1 cellular context compared by ENCODE assay signal in genomic region chr10:5446390-5446926, GRCh38.
TF ChIP-seq lines count a peak whose summit lies in the region.

No MANE protein-coding gene starts in this region.

TF ChIP-seq in K562, 482 proteins besides CTCF, POLR2A, EP300 and RAD21 (continued from another document):
- TF ChIP-seq ZNF609 (CRISPR knock-in tag; IDR thresholded peaks at IDR 0.05; ENCODE audit: borderline replicate concordance) (peak; percentile 76; the same call in 1 of the 2 replicates), TSHZ1 (CRISPR knock-in tag; IDR thresholded peaks at IDR 0.05) (no peak; the same call in 1 of the 2 replicates), ZSCAN29 (IDR thresholded peaks at IDR 0.05) (no peak), NR0B1 (IDR thresholded peaks at IDR 0.05; ENCODE audit: partially characterized antibody) (no peak), NR3C1 (CRISPR knock-in tag; IDR thresholded peaks at IDR 0.05) (no peak), RBM39 (optimal IDR thresholded peaks at IDR 0.05; ENCODE audit: low read depth, low read length) (peak; percentile 92), EP400 (IDR thresholded peaks at IDR 0.05) (peak; percentile 81), ZNF175 (CRISPR knock-in tag; IDR thresholded peaks at IDR 0.05; ENCODE audit: low read depth) (no peak), ZFX (CRISPR knock-in tag; IDR thresholded peaks at IDR 0.05) (peak; percentile 71), JUN (IDR thresholded peaks at IDR 0.05; ENCODE audit: borderline replicate concordance, low read depth, low read length) (peak; percentile 10; the same call in 1 of the 2 replicates), JUN (CRISPR knock-in tag; IDR thresholded peaks at IDR 0.05; ENCODE audit: borderline replicate concordance) (no peak), GTF2B (IDR thresholded peaks at IDR 0.05; ENCODE audit: extremely low read depth, insufficient read length) (peak; percentile 41), TCF3 (CRISPR knock-in tag; IDR thresholded peaks at IDR 0.05) (0 out of 2 replicates have a peak, but pooled peaks have one; percentile 9), ZNF212 (CRISPR knock-in tag; IDR thresholded peaks at IDR 0.05) (peak; percentile 54; the same call in 1 of the 2 replicates), SAP30 (IDR thresholded peaks at IDR 0.05; ENCODE audit: borderline replicate concordance, insufficient read depth, low read depth, low read length, poor library complexity, severe bottlenecking) (peak; percentile 59), ZFP1 (CRISPR knock-in tag; IDR thresholded peaks at IDR 0.05) (no peak), ELF4 (CRISPR knock-in tag; IDR thresholded peaks at IDR 0.05) (peak; percentile 54; the same call in 1 of the 2 replicates), PCBP2 (IDR thresholded peaks at IDR 0.05; ENCODE audit: low read depth, low read length, poor library complexity, severe bottlenecking) (no peak), ETS2 (tag; IDR thresholded peaks at IDR 0.05; ENCODE audit: borderline replicate concordance, poor library complexity, severe bottlenecking) (no peak), CC2D1A (IDR thresholded peaks at IDR 0.05) (0 out of 2 replicates have a peak, but pooled peaks have one; percentile 22), RNF2 (IDR thresholded peaks at IDR 0.05) (peak; percentile 71), NRF1 (conservative IDR thresholded peaks at IDR 0.05 in 1 of 2, IDR thresholded peaks at IDR 0.05 in 1 of 2) (peak; percentile 35 to 45; a peak in 3 of 4 replicates), CSDE1 (IDR thresholded peaks at IDR 0.05) (peak in 1 of 2 experiments; percentile 66; a peak in 1 of 4 replicates), BDP1 (IDR thresholded peaks at IDR 0.05; ENCODE audit: insufficient read depth, insufficient read length) (no peak), SP1 (CRISPR knock-in tag; IDR thresholded peaks at IDR 0.05) (peak; percentile 90), POLR2AphosphoS2 (IDR thresholded peaks at IDR 0.05; ENCODE audit: low read length) (peak; percentile 93; the same call in 1 of the 2 replicates), ZNF592 (IDR thresholded peaks at IDR 0.05) (peak; percentile 65), NFIC (IDR thresholded peaks at IDR 0.05) (peak; percentile 60), BRF1 (IDR thresholded peaks at IDR 0.05; ENCODE audit: borderline replicate concordance, extremely low read depth, insufficient read length) (no peak), ZBTB17 (CRISPR knock-in tag; IDR thresholded peaks at IDR 0.05) (peak; percentile 77)
TF ChIP-seq in K562: peak in this region for 160.
